8 cellular contexts compared by ENCODE assay signal in genomic region chr14:96037891-96038557, GRCh38. TPM values are rescaled to one million over a fixed set of nuclear protein-coding genes. Genes with fewer than 3 reads are reported as not detected.
A peak's percentile ranks its signal among the peaks of the same experiment; 100 is the strongest.
DNase-seq lines count a peak whose midpoint lies in the region; FAIRE-seq and TF ChIP-seq lines count a peak whose summit lies in the region.
"Had no signal": no experiment of that assay in that cellular context is flagged by ENCODE, and none has a peak within 500 bp of the region (broad histone marks: within the 10 kb centered on the region; RNA-seq: fewer than 3 reads in every experiment).

No MANE protein-coding gene starts in this region.

- POLR2A ChIA-PET in RWPE1 (lab: Yijun Ruan, JAX; ENCODE audit: low non-redundant PET) = no interaction called here

- peak overlapping the region; percentile 8 for H2AFZ ChIP-seq in smooth muscle cell (ENCODE audit: low read depth)

- TF ChIP-seq CTCF in RWPE1 (conservative IDR thresholded peaks at IDR 0.05; ENCODE audit: low read depth) = no peak
- TF ChIP-seq CTCF in glutamatergic neuron (IDR thresholded peaks at IDR 0.05; ENCODE audit: partially characterized antibody, unreplicated experiment) = no peak
- TF ChIP-seq CTCF in smooth muscle cell (IDR thresholded peaks at IDR 0.05; ENCODE audit: borderline replicate concordance, insufficient read depth, poor library complexity, severe bottlenecking) = no peak

- H3K4me3 ChIP-seq in smooth muscle cell = no peak overlapping the region

- peak overlapping the region; percentile 97 for H3K4me2 ChIP-seq in smooth muscle cell

- FAIRE-seq in RCC 7860 (lab: Jason Lieb, UNC) = no peak
- FAIRE-seq: colon had no signal

- peaks cover 24% of the 10 kb centered on the region for H3K9me3 Mint-ChIP-seq in glutamatergic neuron (ENCODE audit: unreplicated experiment)

- H3K36me3 Mint-ChIP-seq in glutamatergic neuron (ENCODE audit: unreplicated experiment) = peaks cover 13% of the 10 kb centered on the region

- CTCF ChIA-PET in RWPE1 (lab: Yijun Ruan, JAX) = interaction anchor here (0.6 kb wide), 1 partner anchor 1984 kb away, joined by 3 read pairs; no protein-coding TSS in a partner anchor

- no peaks in the 10 kb centered on the region for H3K27me3 ChIP-seq in smooth muscle cell (ENCODE audit: low read depth)

- no peak overlapping the region for H3K9ac ChIP-seq in smooth muscle cell (ENCODE audit: low read depth)

- peak overlapping the region; percentile 70 for H3K27ac ChIP-seq in RWPE1
- H3K27ac ChIP-seq in smooth muscle cell (ENCODE audit: low read depth) = no peak overlapping the region

- DNase-seq in ELR (ENCODE audit: low read depth) (peak; percentile 18), RWPE1 (ENCODE audit: low spot score) (peak; percentile 60), glutamatergic neuron (peak; percentile 30), smooth muscle cell (lab: John Stamatoyannopoulos, UW; ENCODE audit: unreplicated experiment) (no peak), RCC 7860 (ENCODE audit: low spot score) (no peak), dermis blood vessel endothelial cell (no peak)
- DNase-seq in stimulated activated CD4-positive, alpha-beta T cell treated with anti-CD3 and anti-CD28 coated beads, Interleukin-4, amount 100 ng/mL, for 4 hours = no peak

- H3K79me2 ChIP-seq in smooth muscle cell (ENCODE audit: low read depth) = peaks cover 17% of the 10 kb centered on the region

- no peaks in the 10 kb centered on the region for H3K36me3 ChIP-seq in smooth muscle cell (ENCODE audit: low read depth)

- WGBS in smooth muscle cell (ENCODE audit: low lambda C conversion rate) = 49% methylated on average over 7 of the region's 7 CpGs

- peak overlapping the region; percentile 73 for H3K27ac Mint-ChIP-seq in glutamatergic neuron (ENCODE audit: unreplicated experiment)

- peaks cover 50% of the 10 kb centered on the region for H3K4me1 Mint-ChIP-seq in glutamatergic neuron (ENCODE audit: low read depth, unreplicated experiment)

- H3K27me3 Mint-ChIP-seq in glutamatergic neuron (ENCODE audit: unreplicated experiment) = peaks cover 11% of the 10 kb centered on the region

- peaks cover 28% of the 10 kb centered on the region for H4K20me1 ChIP-seq in smooth muscle cell (ENCODE audit: low read depth)

- H3K9me3 ChIP-seq in smooth muscle cell (replicated peaks; ENCODE audit: low read depth) = no peaks in the 10 kb centered on the region

- H3K4me3 Mint-ChIP-seq in glutamatergic neuron (ENCODE audit: unreplicated experiment) = peak overlapping the region; percentile 79

- H3K4me1 ChIP-seq in smooth muscle cell (ENCODE audit: low read depth) = peaks cover 10% of the 10 kb centered on the region

- peaks cover 7% of the 10 kb centered on the region for H3F3A ChIP-seq in smooth muscle cell (ENCODE audit: low read depth)

RNA-seq across cellular contexts. Expression of gene C14orf132, which starts 1.1 kb away (rescaled TPM):
- total RNA-seq in glutamatergic neuron (ENCODE audit: unreplicated experiment) (552 TPM), smooth muscle cell (35.5 and 36.3 TPM in 2 replicates), dermis blood vessel endothelial cell (2.8 and 3.7 TPM in 2 replicates)
- polyA plus RNA-seq in smooth muscle cell = 23.9 and 38.0 TPM in 2 replicates

Comparison
In these comparisons a context has a peak if more than half of its experiments do, and no peak if none do; other contexts are left out.
1. DNase-seq: peak in ELR (single experiment), RWPE1 (single experiment) and glutamatergic neuron (single experiment); none in smooth muscle cell (single experiment), RCC 7860 (single experiment), dermis blood vessel endothelial cell (single experiment) and stimulated activated CD4-positive, alpha-beta T cell treated with anti-CD3 and anti-CD28 coated beads, Interleukin-4, amount 100 ng/mL, for 4 hours (0 of 2).
2. RNA of gene C14orf132, which starts 1.1 kb away (total RNA-seq): 552 TPM in glutamatergic neuron (single experiment); 35.5 to 36.3 TPM in smooth muscle cell and 2.8 to 3.7 TPM in dermis blood vessel endothelial cell; every median in the first group is over 10 times any median in the second.